ENCODE assay signal across 10 cellular contexts in genomic region chr17:32275060-32276042, GRCh38. TPM values are rescaled to one million over a fixed set of nuclear protein-coding genes. Genes with fewer than 3 reads are reported as not detected.
DNase-seq lines count a peak whose midpoint lies in the region; ATAC-seq and TF ChIP-seq lines count a peak whose summit lies in the region.
"Had no signal": no experiment of that assay in that cellular context is flagged by ENCODE, and none has a peak within 500 bp of the region (broad histone marks: within the 10 kb centered on the region; RNA-seq: fewer than 3 reads in every experiment).

No MANE protein-coding gene starts in this region.

- H3K4me3 ChIP-seq in PC-3 (ENCODE audit: low read length): no peak overlapping the region
- H3K4me3 ChIP-seq in fibroblast of the aortic adventitia (ENCODE audit: low read depth, low read length): no peak overlapping the region
- H3K4me3 ChIP-seq in prostate gland: no peak overlapping the region
- H3K4me3 ChIP-seq: skin epidermis had no signal

- H3K36me3 ChIP-seq in PC-3 (ENCODE audit: low read depth, low read length) (no peaks in the 10 kb centered on the region), prostate gland (peaks cover 0 to 6% of the 10 kb centered on the region in 2 donors)

- H2AFZ ChIP-seq in PC-3 (ENCODE audit: low read length): no peak overlapping the region

- H3K4me2 ChIP-seq in PC-3 (ENCODE audit: low read length): no peak overlapping the region

- ATAC-seq in PC-3: peak; percentile 89
- peak; percentile 46 for ATAC-seq in stimulated activated effector memory CD8-positive, alpha-beta T cell treated with anti-CD3 and anti-CD28 coated beads, Interleukin-12 subunit alpha, Interleukin-12 subunit beta, amount 100 ng/mL, for 72 hours

- no peaks in the 10 kb centered on the region for H4K20me1 ChIP-seq in PC-3 (ENCODE audit: low read length)

- H3K27ac Mint-ChIP-seq in stimulated activated effector memory CD8-positive, alpha-beta T cell treated with anti-CD3 and anti-CD28 coated beads, Interleukin-12 subunit alpha, Interleukin-12 subunit beta, amount 100 ng/mL, for 72 hours: no peak overlapping the region

- H3K27ac ChIP-seq in PC-3 (ENCODE audit: low read length): no peak overlapping the region
- no peak overlapping the region for H3K27ac ChIP-seq in prostate gland
- H3K27ac ChIP-seq: skin epidermis had no signal

- no peaks in the 10 kb centered on the region for H3K79me2 ChIP-seq in PC-3 (ENCODE audit: low read length)

- BruUV-seq in PC-3 (replicated peaks; lab: Mats Ljungman, UMichigan): no TSS peak

- CTCF ChIA-PET in PC-3 (lab: Charles Lee): no interaction called here

- H3K36me3 Mint-ChIP-seq in stimulated activated effector memory CD8-positive, alpha-beta T cell treated with anti-CD3 and anti-CD28 coated beads, Interleukin-12 subunit alpha, Interleukin-12 subunit beta, amount 100 ng/mL, for 72 hours: no peaks in the 10 kb centered on the region

- H3K9me3 Mint-ChIP-seq in stimulated activated effector memory CD8-positive, alpha-beta T cell treated with anti-CD3 and anti-CD28 coated beads, Interleukin-12 subunit alpha, Interleukin-12 subunit beta, amount 100 ng/mL, for 72 hours: no peaks in the 10 kb centered on the region

- TF ChIP-seq POLR2A in prostate gland (IDR thresholded peaks at IDR 0.05): no peak

- H3K4me1 ChIP-seq in PC-3 (ENCODE audit: insufficient read depth, low read length) (peaks cover 6% of the 10 kb centered on the region; the same call in 1 of the 2 replicates), prostate gland (replicated peaks) (no peaks in the 10 kb centered on the region)

- H3K9ac ChIP-seq in PC-3 (ENCODE audit: low read length): no peak overlapping the region

- no peaks in the 10 kb centered on the region for H3K9me3 ChIP-seq in PC-3 (ENCODE audit: low read length)
- H3K9me3 ChIP-seq in prostate gland: no peaks in the 10 kb centered on the region

- no peaks in the 10 kb centered on the region for H3K4me1 Mint-ChIP-seq in stimulated activated effector memory CD8-positive, alpha-beta T cell treated with anti-CD3 and anti-CD28 coated beads, Interleukin-12 subunit alpha, Interleukin-12 subunit beta, amount 100 ng/mL, for 72 hours

- H3K9me2 ChIP-seq in PC-3 (replicated peaks; ENCODE audit: low read length): no peaks in the 10 kb centered on the region

- TF ChIP-seq CTCF in PC-3 (conservative IDR thresholded peaks at IDR 0.05; ENCODE audit: low read depth, low read length) (no peak), fibroblast of the aortic adventitia (IDR thresholded peaks at IDR 0.05; ENCODE audit: insufficient read depth, low read length) (no peak), prostate gland (IDR thresholded peaks at IDR 0.05) (no peak)

- 69% methylated on average over 18 of the region's 19 CpGs for WGBS in prostate gland

- no peaks in the 10 kb centered on the region for H3F3A ChIP-seq in PC-3 (ENCODE audit: low read length, unreplicated experiment)

- H3K27me3 ChIP-seq in PC-3 (ENCODE audit: low read length) (no peaks in the 10 kb centered on the region), prostate gland (replicated peaks; ENCODE audit: insufficient read depth) (no peaks in the 10 kb centered on the region)

- DNase-seq in activated CD8-positive, alpha-beta memory T cell treated with anti-CD3 and anti-CD28 coated beads, Interleukin-2, amount 50 U/mL, for 48 hours: peak; percentile 60
- DNase-seq in activated CD8-positive, alpha-beta memory T cell treated with anti-CD3 and anti-CD28 coated beads for 24 hours: no peak
- DNase-seq in PC-3 (peak; percentile 74), fibroblast of the aortic adventitia (ENCODE audit: low read depth) (peak; percentile 67), prostate gland (ENCODE audit: low spot score) (no peak), Ammon's horn (ENCODE audit: low spot score) (no peak)
- DNase-seq in stimulated activated effector memory CD8-positive, alpha-beta T cell treated with anti-CD3 and anti-CD28 coated beads, Interleukin-12 subunit alpha, Interleukin-12 subunit beta, amount 100 ng/mL, for 72 hours (ENCODE audit: low spot score in 2 of 2): no peak
- no peak for DNase-seq in central memory CD4-positive, alpha-beta T cell
- DNase-seq: DND-41 had no signal

- intact Hi-C loops in PC-3 (cut with micrococcal nuclease): no loop called here
- intact Hi-C loops in prostate gland (cut with DNase I): no loop called here

- H3K4me3 Mint-ChIP-seq in stimulated activated effector memory CD8-positive, alpha-beta T cell treated with anti-CD3 and anti-CD28 coated beads, Interleukin-12 subunit alpha, Interleukin-12 subunit beta, amount 100 ng/mL, for 72 hours: no peak overlapping the region

- POLR2A ChIA-PET in PC-3 (lab: Charles Lee; ENCODE audit: unreplicated experiment): no interaction called here

RNA-seq across cellular contexts. Expression of gene RHBDL3, which starts 9.7 kb away (rescaled TPM):
- not detected in 2 replicates for total RNA-seq in PC-3 (2014; rRNA removed)
- 0.09 TPM in 1 of 2 replicates, not detected in the other for total RNA-seq in fibroblast of the aortic adventitia (ENCODE audit: low replicate concordance)
- 1 to 10 TPM in 1 of 2 donors, under 1 TPM in 1; 0.77 to 2.7 TPM for total RNA-seq in prostate gland

Comparison
In these comparisons a context has a peak if more than half of its experiments do, and no peak if none do; other contexts are left out.
1. DNase-seq: peak in activated CD8-positive, alpha-beta memory T cell treated with anti-CD3 and anti-CD28 coated beads, Interleukin-2, amount 50 U/mL, for 48 hours (single experiment), PC-3 (single experiment) and fibroblast of the aortic adventitia (single experiment); none in activated CD8-positive, alpha-beta memory T cell treated with anti-CD3 and anti-CD28 coated beads for 24 hours (single experiment), stimulated activated effector memory CD8-positive, alpha-beta T cell treated with anti-CD3 and anti-CD28 coated beads, Interleukin-12 subunit alpha, Interleukin-12 subunit beta, amount 100 ng/mL, for 72 hours (0 of 2), prostate gland (single experiment), Ammon's horn (single experiment) and central memory CD4-positive, alpha-beta T cell (single experiment).